1 cellular context compared by ENCODE assay signal in the genomic region with DNA sequence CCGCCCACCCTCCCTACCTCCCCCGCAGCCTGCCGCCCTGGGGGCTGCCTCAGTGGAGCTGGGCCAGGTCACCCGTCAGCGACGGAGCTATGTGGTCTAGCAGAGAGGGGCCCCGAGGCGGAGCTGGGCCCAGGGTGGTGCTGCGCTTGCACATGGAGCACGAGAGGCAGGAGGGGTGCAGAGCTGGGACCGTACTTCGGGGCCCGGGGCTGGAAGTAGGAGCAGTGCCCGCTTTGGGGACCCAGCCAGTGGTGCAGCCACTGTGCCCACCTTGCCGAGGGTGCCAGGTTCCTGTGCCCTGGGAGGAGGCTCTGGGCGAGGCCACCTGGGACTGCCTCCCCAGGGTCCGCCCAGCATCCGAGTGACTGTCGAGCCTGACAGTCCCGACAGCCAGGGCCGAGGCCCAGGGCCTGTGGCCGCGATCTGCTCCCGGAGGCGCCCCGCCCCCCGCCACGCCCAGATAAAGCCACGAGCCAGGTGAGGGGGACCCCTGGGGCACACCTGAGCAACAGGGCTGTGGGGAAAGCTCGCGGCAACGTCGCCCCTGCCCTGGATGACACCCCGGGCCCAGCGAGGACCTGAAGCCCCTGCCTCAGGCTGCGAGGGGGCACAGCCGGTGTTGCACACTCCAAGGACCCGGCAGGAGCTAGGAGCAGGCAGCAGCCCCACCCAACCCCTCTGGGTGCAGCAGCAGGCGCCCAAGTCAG.
TF ChIP-seq lines count a peak whose summit lies in the region.

No MANE protein-coding gene starts in this region.

TF ChIP-seq in GM23338, 12 proteins besides CTCF, POLR2A, EP300 and RAD21 (continued from another document):
- TF ChIP-seq, protein P1, sequence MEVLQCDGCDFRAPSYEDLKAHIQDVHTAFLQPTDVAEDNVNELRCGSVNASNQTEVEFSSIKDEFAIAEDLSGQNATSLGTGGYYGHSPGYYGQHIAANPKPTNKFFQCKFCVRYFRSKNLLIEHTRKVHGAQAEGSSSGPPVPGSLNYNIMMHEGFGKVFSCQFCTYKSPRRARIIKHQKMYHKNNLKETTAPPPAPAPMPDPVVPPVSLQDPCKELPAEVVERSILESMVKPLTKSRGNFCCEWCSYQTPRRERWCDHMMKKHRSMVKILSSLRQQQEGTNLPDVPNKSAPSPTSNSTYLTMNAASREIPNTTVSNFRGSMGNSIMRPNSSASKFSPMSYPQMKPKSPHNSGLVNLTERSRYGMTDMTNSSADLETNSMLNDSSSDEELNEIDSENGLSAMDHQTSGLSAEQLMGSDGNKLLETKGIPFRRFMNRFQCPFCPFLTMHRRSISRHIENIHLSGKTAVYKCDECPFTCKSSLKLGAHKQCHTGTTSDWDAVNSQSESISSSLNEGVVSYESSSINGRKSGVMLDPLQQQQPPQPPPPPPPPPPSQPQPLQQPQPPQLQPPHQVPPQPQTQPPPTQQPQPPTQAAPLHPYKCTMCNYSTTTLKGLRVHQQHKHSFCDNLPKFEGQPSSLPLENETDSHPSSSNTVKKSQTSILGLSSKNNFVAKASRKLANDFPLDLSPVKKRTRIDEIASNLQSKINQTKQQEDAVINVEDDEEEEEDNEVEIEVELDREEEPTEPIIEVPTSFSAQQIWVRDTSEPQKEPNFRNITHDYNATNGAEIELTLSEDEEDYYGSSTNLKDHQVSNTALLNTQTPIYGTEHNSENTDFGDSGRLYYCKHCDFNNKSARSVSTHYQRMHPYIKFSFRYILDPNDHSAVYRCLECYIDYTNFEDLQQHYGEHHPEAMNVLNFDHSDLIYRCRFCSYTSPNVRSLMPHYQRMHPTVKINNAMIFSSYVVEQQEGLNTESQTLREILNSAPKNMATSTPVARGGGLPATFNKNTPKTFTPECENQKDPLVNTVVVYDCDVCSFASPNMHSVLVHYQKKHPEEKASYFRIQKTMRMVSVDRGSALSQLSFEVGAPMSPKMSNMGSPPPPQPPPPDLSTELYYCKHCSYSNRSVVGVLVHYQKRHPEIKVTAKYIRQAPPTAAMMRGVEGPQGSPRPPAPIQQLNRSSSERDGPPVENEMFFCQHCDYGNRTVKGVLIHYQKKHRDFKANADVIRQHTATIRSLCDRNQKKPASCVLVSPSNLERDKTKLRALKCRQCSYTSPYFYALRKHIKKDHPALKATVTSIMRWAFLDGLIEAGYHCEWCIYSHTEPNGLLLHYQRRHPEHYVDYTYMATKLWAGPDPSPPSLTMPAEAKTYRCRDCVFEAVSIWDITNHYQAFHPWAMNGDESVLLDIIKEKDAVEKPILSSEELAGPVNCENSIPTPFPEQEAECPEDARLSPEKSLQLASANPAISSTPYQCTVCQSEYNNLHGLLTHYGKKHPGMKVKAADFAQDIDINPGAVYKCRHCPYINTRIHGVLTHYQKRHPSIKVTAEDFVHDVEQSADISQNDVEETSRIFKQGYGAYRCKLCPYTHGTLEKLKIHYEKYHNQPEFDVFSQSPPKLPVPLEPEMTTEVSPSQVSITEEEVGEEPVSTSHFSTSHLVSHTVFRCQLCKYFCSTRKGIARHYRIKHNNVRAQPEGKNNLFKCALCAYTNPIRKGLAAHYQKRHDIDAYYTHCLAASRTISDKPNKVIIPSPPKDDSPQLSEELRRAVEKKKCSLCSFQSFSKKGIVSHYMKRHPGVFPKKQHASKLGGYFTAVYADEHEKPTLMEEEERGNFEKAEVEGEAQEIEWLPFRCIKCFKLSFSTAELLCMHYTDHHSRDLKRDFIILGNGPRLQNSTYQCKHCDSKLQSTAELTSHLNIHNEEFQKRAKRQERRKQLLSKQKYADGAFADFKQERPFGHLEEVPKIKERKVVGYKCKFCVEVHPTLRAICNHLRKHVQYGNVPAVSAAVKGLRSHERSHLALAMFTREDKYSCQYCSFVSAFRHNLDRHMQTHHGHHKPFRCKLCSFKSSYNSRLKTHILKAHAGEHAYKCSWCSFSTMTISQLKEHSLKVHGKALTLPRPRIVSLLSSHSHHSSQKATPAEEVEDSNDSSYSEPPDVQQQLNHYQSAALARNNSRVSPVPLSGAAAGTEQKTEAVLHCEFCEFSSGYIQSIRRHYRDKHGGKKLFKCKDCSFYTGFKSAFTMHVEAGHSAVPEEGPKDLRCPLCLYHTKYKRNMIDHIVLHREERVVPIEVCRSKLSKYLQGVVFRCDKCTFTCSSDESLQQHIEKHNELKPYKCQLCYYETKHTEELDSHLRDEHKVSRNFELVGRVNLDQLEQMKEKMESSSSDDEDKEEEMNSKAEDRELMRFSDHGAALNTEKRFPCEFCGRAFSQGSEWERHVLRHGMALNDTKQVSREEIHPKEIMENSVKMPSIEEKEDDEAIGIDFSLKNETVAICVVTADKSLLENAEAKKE (CRISPR knock-in tag; IDR thresholded peaks at IDR 0.05): no peak
